In the genomic region with DNA sequence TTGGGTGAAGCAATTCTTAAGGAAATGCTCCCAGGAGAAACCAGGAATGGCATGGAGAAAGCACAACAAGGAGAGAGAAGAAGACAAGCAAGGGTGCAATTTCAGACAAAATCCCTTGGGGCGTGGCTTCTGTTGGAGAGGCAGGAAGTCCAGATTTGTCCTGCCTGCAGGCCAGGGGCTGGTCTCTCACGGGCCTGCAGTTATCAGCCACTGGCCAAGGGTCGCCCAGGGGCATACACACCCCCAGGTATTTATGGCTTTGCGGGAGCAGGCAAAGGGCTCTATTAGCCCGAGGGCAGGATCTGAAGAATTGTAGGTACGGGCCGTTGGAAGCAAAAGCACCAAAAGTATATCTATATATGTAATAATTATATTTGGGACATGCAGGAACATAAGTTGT, we compare ENCODE assay signal across 24 cellular contexts.
A peak's percentile ranks its signal among the peaks of the same experiment; 100 is the strongest.
DNase-seq lines count a peak whose midpoint lies in the region; ATAC-seq, FAIRE-seq and TF ChIP-seq lines count a peak whose summit lies in the region.
"Had no signal": no experiment of that assay in that cellular context is flagged by ENCODE, and none has a peak within 500 bp of the region (broad histone marks: within the 10 kb centered on the region; RNA-seq: fewer than 3 reads in every experiment).

No MANE protein-coding gene starts in this region.

- FAIRE-seq in small intestine (lab: Jason Lieb, UNC), result no peak
- FAIRE-seq: H54, HTR-8/SVneo had no signal

- no peaks in the 10 kb centered on the region for H3K36me3 Mint-ChIP-seq in Caco-2 (ENCODE audit: insufficient read depth, unreplicated experiment)
- H3K36me3 Mint-ChIP-seq: CD4-positive, alpha-beta memory T cell had no signal

- H3K4me1 ChIP-seq in Caco-2, result peaks cover 26% of the 10 kb centered on the region
- peaks cover 6% of the 10 kb centered on the region for H3K4me1 ChIP-seq in hepatocyte (ENCODE audit: insufficient read depth)
- H3K4me1 ChIP-seq in small intestine (ENCODE audit: control insufficient read depth in 2 of 2, insufficient read depth in 1 of 2, low read depth in 1 of 2, low read length in 1 of 2), result peaks cover 0 to 3% of the 10 kb centered on the region in 2 donors
- H3K4me1 ChIP-seq in aorta (ENCODE audit: control insufficient read depth in 1 of 2, insufficient read depth in 2 of 2, low read length in 2 of 2), result no peaks in the 10 kb centered on the region

- no peaks in the 10 kb centered on the region for H3K27me3 ChIP-seq in Caco-2 (replicated peaks; ENCODE audit: control insufficient read depth, insufficient read depth, low read length)
- H3K27me3 ChIP-seq in hepatocyte, result no peaks in the 10 kb centered on the region
- H3K27me3 ChIP-seq in small intestine (ENCODE audit: control insufficient read depth in 2 of 2, insufficient read depth in 2 of 2, low read length in 2 of 2), result no peaks in the 10 kb centered on the region
- no peaks in the 10 kb centered on the region for H3K27me3 ChIP-seq in aorta (ENCODE audit: control insufficient read depth in 1 of 2, insufficient read depth in 2 of 2, low read length in 1 of 2)

- CTCF ChIA-PET in Caco-2 (lab: Charles Lee), result no interaction called here

- BruUV-seq in Caco-2 (replicated peaks; lab: Mats Ljungman, UMichigan), result no TSS peak

- H3K4me3 Mint-ChIP-seq in Caco-2 (ENCODE audit: unreplicated experiment), result peak overlapping the region; percentile 49
- H3K4me3 Mint-ChIP-seq: CD4-positive, alpha-beta memory T cell had no signal

- H3K36me3 ChIP-seq in Caco-2 (ENCODE audit: control insufficient read depth, insufficient read depth, low read length), result no peaks in the 10 kb centered on the region
- H3K36me3 ChIP-seq in hepatocyte (replicated peaks; ENCODE audit: insufficient read depth, low read depth), result no peaks in the 10 kb centered on the region
- no peaks in the 10 kb centered on the region for H3K36me3 ChIP-seq in small intestine (ENCODE audit: control insufficient read depth in 2 of 2, insufficient read depth in 2 of 2, low read length in 2 of 2)
- no peaks in the 10 kb centered on the region for H3K36me3 ChIP-seq in aorta (ENCODE audit: control insufficient read depth in 1 of 2, insufficient read depth in 2 of 2, low read length in 1 of 2)

- H3K9me3 ChIP-seq in Caco-2, result peaks cover 3% of the 10 kb centered on the region; the same call in 1 of the 2 replicates
- H3K9me3 ChIP-seq in hepatocyte (ENCODE audit: low read depth), result no peaks in the 10 kb centered on the region
- H3K9me3 ChIP-seq in small intestine (ENCODE audit: control insufficient read depth, low read depth), result no peaks in the 10 kb centered on the region
- H3K9me3 ChIP-seq in aorta (ENCODE audit: control insufficient read depth, low read length), result no peaks in the 10 kb centered on the region

- H3K4me1 Mint-ChIP-seq in Caco-2 (ENCODE audit: low read depth, unreplicated experiment), result peaks cover 35% of the 10 kb centered on the region

- peak overlapping the region; percentile 49 for H3K27ac Mint-ChIP-seq in Caco-2 (ENCODE audit: unreplicated experiment)
- H3K27ac Mint-ChIP-seq: CD4-positive, alpha-beta memory T cell had no signal

- peak; percentile 84 to 93 for DNase-seq in Caco-2
- DNase-seq in LoVo (ENCODE audit: low spot score), result peak; percentile 37
- DNase-seq in hepatocyte (ENCODE audit: low spot score), result peak; percentile 32
- peak; percentile 79 for DNase-seq in small intestine
- no peak for DNase-seq in activated CD4-positive, CD25-positive, alpha-beta regulatory T cell treated with anti-CD3 and anti-CD28 coated beads, Interleukin-2, amount 50 U/mL, for 72 hours
- DNase-seq in aorta, result no peak
- DNase-seq: CD4-positive, alpha-beta memory T cell; DMS 273 treated with DMSO at 0.1 percent for 48 hours; DMS79 treated with DMSO at 0.1 percent for 48 hours; IMR-90; KG1; NCI-H1048; NCI-H1417; NCI-H187; NCI-H2081 treated with DMSO at 0.1 percent for 48 hours; NCI-H2171; NCI-H226; NCI-H510A; NCI-H69; Right ventricle myocardium superior; RPMI8226 had no signal

- no peaks in the 10 kb centered on the region for H3K9me3 Mint-ChIP-seq in Caco-2 (ENCODE audit: unreplicated experiment)
- H3K9me3 Mint-ChIP-seq: CD4-positive, alpha-beta memory T cell had no signal

- TF ChIP-seq CTCF in Caco-2 (IDR thresholded peaks at IDR 0.05; ENCODE audit: insufficient read depth in 1 of 2, low read depth in 1 of 2, low read length in 1 of 2, severe bottlenecking in 1 of 2, unreplicated experiment in 1 of 2), result no peak
- no peak for TF ChIP-seq CTCF in hepatocyte (IDR thresholded peaks at IDR 0.05; ENCODE audit: poor library complexity)

- no peaks in the 10 kb centered on the region for H4K20me1 ChIP-seq in hepatocyte (ENCODE audit: insufficient read depth, poor library complexity, severe bottlenecking)

- no peak overlapping the region for H2AFZ ChIP-seq in hepatocyte

- H3K4me2 ChIP-seq in hepatocyte, result no peak overlapping the region

- H3K27ac ChIP-seq in hepatocyte (no peak overlapping the region), small intestine (ENCODE audit: low read depth in 1 of 2, low read length in 1 of 2) (no peak overlapping the region), aorta (ENCODE audit: low read depth in 1 of 2, low read length in 2 of 2) (no peak overlapping the region)

- H3K27me3 Mint-ChIP-seq in Caco-2 (ENCODE audit: insufficient read depth, unreplicated experiment), result no peaks in the 10 kb centered on the region

- no peaks in the 10 kb centered on the region for H3K9me2 ChIP-seq in hepatocyte (replicated peaks; ENCODE audit: insufficient read depth)

- 52% methylated on average over 7 of the region's 7 CpGs for WGBS in hepatocyte (ENCODE audit: low lambda C conversion rate, missing lambda C conversion rate)
- 13 to 62% (median 40%) methylated on average over 7 of the region's 7 CpGs for WGBS in small intestine, 3 donors
- 80 to 83% methylated on average over 7 of the region's 7 CpGs for WGBS in aorta, 2 donors

- no peaks in the 10 kb centered on the region for H3K79me2 ChIP-seq in hepatocyte

- 0 out of 2 replicates have a peak overlapping the region, but pooled peaks have one; percentile 8 for H3K4me3 ChIP-seq in Caco-2 (ENCODE audit: low read depth, low read length)
- H3K4me3 ChIP-seq in hepatocyte, result no peak overlapping the region
- no peak overlapping the region for H3K4me3 ChIP-seq in small intestine (ENCODE audit: low read depth in 1 of 2, low read length in 2 of 2)
- no peak overlapping the region for H3K4me3 ChIP-seq in aorta (ENCODE audit: low read length in 2 of 2)

- ATAC-seq in aorta (ENCODE audit: low FRiP score) (no peak), GM18511 (IDR thresholded peaks at IDR 0.05; ENCODE audit: unreplicated experiment) (no peak)

- POLR2A ChIA-PET in Caco-2 (lab: Charles Lee), result no interaction called here

- intact Hi-C loops in Caco-2 (cut with micrococcal nuclease; ENCODE audit: unreplicated experiment) (loop anchor here (2.0 kb wide), 1 partner anchor 58 kb away; no protein-coding TSS in a partner anchor), aorta (cut with DNase I) (no loop called here)

Comparison
In these comparisons a context has a peak if more than half of its experiments do, and no peak if none do; other contexts are left out.
1. DNase-seq: peak in Caco-2 (2 of 2), LoVo (single experiment), hepatocyte (single experiment) and small intestine (single experiment); none in activated CD4-positive, CD25-positive, alpha-beta regulatory T cell treated with anti-CD3 and anti-CD28 coated beads, Interleukin-2, amount 50 U/mL, for 72 hours (single experiment) and aorta (0 of 2).